In genomic region chr22:39665229-39665628, GRCh38 we compare ENCODE assay signal across 20 cellular contexts.
DNase-seq lines count a peak whose midpoint lies in the region; ATAC-seq and TF ChIP-seq lines count a peak whose summit lies in the region.
"Had no signal": no experiment of that assay in that cellular context is flagged by ENCODE, and none has a peak within 500 bp of the region (broad histone marks: within the 10 kb centered on the region; RNA-seq: fewer than 3 reads in every experiment).

No MANE protein-coding gene starts in this region.

- peaks cover 26 to 37% of the 10 kb centered on the region in 2 donors for H3K27me3 Mint-ChIP-seq in natural killer cell (ENCODE audit: low read depth in 2 of 2)
- peaks cover 19 to 36% of the 10 kb centered on the region in 2 donors for H3K27me3 Mint-ChIP-seq in natural killer cell treated with Interleukin-12 subunit alpha and Interleukin-12 subunit beta and Interleukin-15 and Interleukin-18, amount 100 ng/mL, for 72 hours
- peaks cover 15 to 18% (median 17%) of the 10 kb centered on the region in 3 donors for H3K27me3 Mint-ChIP-seq in immature natural killer cell (ENCODE audit: low read depth in 3 of 3)
- H3K27me3 Mint-ChIP-seq in glutamatergic neuron (ENCODE audit: unreplicated experiment): peaks cover 17% of the 10 kb centered on the region

- H3K36me3 Mint-ChIP-seq in natural killer cell (no peaks in the 10 kb centered on the region), immature natural killer cell (no peaks in the 10 kb centered on the region), glutamatergic neuron (ENCODE audit: unreplicated experiment) (no peaks in the 10 kb centered on the region)
- no peaks in the 10 kb centered on the region for H3K36me3 Mint-ChIP-seq in natural killer cell treated with Interleukin-12 subunit alpha and Interleukin-12 subunit beta and Interleukin-15 and Interleukin-18, amount 100 ng/mL, for 72 hours

- TF ChIP-seq CTCF in natural killer cell (IDR thresholded peaks at IDR 0.05): no peak
- TF ChIP-seq CTCF in glutamatergic neuron (IDR thresholded peaks at IDR 0.05; ENCODE audit: partially characterized antibody, unreplicated experiment): no peak

- no peaks in the 10 kb centered on the region for H3K36me3 ChIP-seq in NT2/D1 (ENCODE audit: insufficient read depth, insufficient read length, low read length)
- H3K36me3 ChIP-seq: SJSA1 had no signal

- H3K4me3 ChIP-seq in NT2/D1 (ENCODE audit: insufficient read length, low read depth): no peak overlapping the region
- H3K4me3 ChIP-seq: SJSA1, skin epidermis had no signal

- H3K9ac ChIP-seq in NT2/D1 (ENCODE audit: insufficient read length, low read depth): peak overlapping the region; percentile 64

- DNase-seq in natural killer cell (no peak), NT2/D1 (ENCODE audit: low read depth, low spot score) (no peak), immature natural killer cell (no peak), globus pallidus (ENCODE audit: low spot score) (no peak), LoVo (ENCODE audit: low spot score) (no peak), glutamatergic neuron (no peak)
- no peak for DNase-seq in natural killer cell treated with Interleukin-12 subunit alpha and Interleukin-12 subunit beta and Interleukin-15 and Interleukin-18, amount 100 ng/mL, for 72 hours (ENCODE audit: low spot score)
- DNase-seq: activated CD8-positive, alpha-beta T cell treated with anti-CD3 and anti-CD28 coated beads, Interleukin-2, amount 10 ng/mL, durations not matched to agents 7 days and 5 days; DMS79; Karpas-422; mammary epithelial cell; NCI-H1417 treated with DMSO at 0.1 percent for 48 hours; NCI-H524 treated with DMSO at 0.1 percent for 48 hours had no signal

- peaks cover 9% of the 10 kb centered on the region for H3K4me1 ChIP-seq in NT2/D1 (ENCODE audit: insufficient read depth, insufficient read length)

- H3K4me1 Mint-ChIP-seq in natural killer cell (peaks cover 10 to 21% of the 10 kb centered on the region in 2 donors), immature natural killer cell (peaks cover 13 to 21% of the 10 kb centered on the region in 2 donors), glutamatergic neuron (ENCODE audit: low read depth, unreplicated experiment) (no peaks in the 10 kb centered on the region)
- H3K4me1 Mint-ChIP-seq in natural killer cell treated with Interleukin-12 subunit alpha and Interleukin-12 subunit beta and Interleukin-15 and Interleukin-18, amount 100 ng/mL, for 72 hours (ENCODE audit: low read depth in 2 of 2): peaks cover 0 to 14% of the 10 kb centered on the region in 2 donors
- H3K4me1 Mint-ChIP-seq: nephron had no signal

- H3K4me3 Mint-ChIP-seq in natural killer cell (peak overlapping the region; percentile 53), immature natural killer cell (peak overlapping the region in 3 of 5 donors; percentile 12 to 46 (median 40)), glutamatergic neuron (ENCODE audit: unreplicated experiment) (no peak overlapping the region)
- H3K4me3 Mint-ChIP-seq in natural killer cell treated with Interleukin-12 subunit alpha and Interleukin-12 subunit beta and Interleukin-15 and Interleukin-18, amount 100 ng/mL, for 72 hours: no peak overlapping the region
- H3K4me3 Mint-ChIP-seq: activated CD8-positive, alpha-beta T cell treated with anti-CD3 and anti-CD28 coated beads, Interleukin-2, amount 10 ng/mL, durations not matched to agents 7 days and 5 days; activated T-cell treated with anti-CD3 and anti-CD28 coated beads, Interleukin-2, amount 50 U/mL, for 24 hours; stimulated activated naive CD8-positive, alpha-beta T cell treated with anti-CD3 and anti-CD28 coated beads, Interleukin-15, Interleukin-2, amounts not matched to agents 100 ng/mL and 50 ng/mL, for 24 hours had no signal

- H3K27me3 ChIP-seq in NT2/D1 (ENCODE audit: insufficient read depth, insufficient read length): peaks cover 38% of the 10 kb centered on the region

- ATAC-seq in natural killer cell: no peak
- no peak for ATAC-seq in natural killer cell treated with Interleukin-12 subunit alpha and Interleukin-12 subunit beta and Interleukin-15 and Interleukin-18, amount 100 ng/mL, for 72 hours
- no peak for ATAC-seq in GM18870 (IDR thresholded peaks at IDR 0.05; ENCODE audit: unreplicated experiment)
- ATAC-seq: activated CD8-positive, alpha-beta T cell treated with anti-CD3 and anti-CD28 coated beads, Interleukin-2, amount 10 ng/mL, durations not matched to agents 7 days and 5 days had no signal

- H3K9me3 ChIP-seq in NT2/D1 (ENCODE audit: insufficient read depth, low read length): no peaks in the 10 kb centered on the region
- H3K9me3 ChIP-seq: SJSA1 had no signal

- H3K27ac Mint-ChIP-seq in natural killer cell (no peak overlapping the region), immature natural killer cell (no peak overlapping the region), glutamatergic neuron (ENCODE audit: unreplicated experiment) (no peak overlapping the region)
- H3K27ac Mint-ChIP-seq in natural killer cell treated with Interleukin-12 subunit alpha and Interleukin-12 subunit beta and Interleukin-15 and Interleukin-18, amount 100 ng/mL, for 72 hours: no peak overlapping the region
- H3K27ac Mint-ChIP-seq: activated CD8-positive, alpha-beta T cell treated with anti-CD3 and anti-CD28 coated beads, Interleukin-2, amount 10 ng/mL, durations not matched to agents 7 days and 5 days; activated naive CD4-positive, alpha-beta T cell treated with anti-CD3 and anti-CD28 coated beads, Interleukin-2, amount 50 U/mL, for 72 hours; activated T-cell treated with anti-CD3 and anti-CD28 coated beads, Interleukin-2, amount 50 U/mL, for 24 hours; nephron; stimulated activated naive CD8-positive, alpha-beta T cell treated with anti-CD3 and anti-CD28 coated beads, Interleukin-15, Interleukin-2, amounts not matched to agents 100 ng/mL and 50 ng/mL, for 24 hours had no signal

- H3K9me3 Mint-ChIP-seq in natural killer cell (no peaks in the 10 kb centered on the region), immature natural killer cell (peaks cover 0 to 2% (median 0%) of the 10 kb centered on the region in 6 donors), glutamatergic neuron (ENCODE audit: unreplicated experiment) (peaks cover 1% of the 10 kb centered on the region)
- no peaks in the 10 kb centered on the region for H3K9me3 Mint-ChIP-seq in natural killer cell treated with Interleukin-12 subunit alpha and Interleukin-12 subunit beta and Interleukin-15 and Interleukin-18, amount 100 ng/mL, for 72 hours
- H3K9me3 Mint-ChIP-seq: activated T-cell treated with anti-CD3 and anti-CD28 coated beads, Interleukin-2, amount 50 U/mL, for 24 hours; stimulated activated naive CD8-positive, alpha-beta T cell treated with anti-CD3 and anti-CD28 coated beads, Interleukin-15, Interleukin-2, amounts not matched to agents 100 ng/mL and 50 ng/mL, for 24 hours had no signal

- intact Hi-C loops in natural killer cell (cut with micrococcal nuclease): no loop called here

Comparison
In these comparisons a context has a peak if more than half of its experiments do, and no peak if none do; other contexts are left out.
1. H3K4me3 Mint-ChIP-seq: peak in natural killer cell (single experiment) and immature natural killer cell (3 of 5); none in natural killer cell treated with Interleukin-12 subunit alpha and Interleukin-12 subunit beta and Interleukin-15 and Interleukin-18, amount 100 ng/mL, for 72 hours (single experiment) and glutamatergic neuron (single experiment).